Comparison of ENCODE assay signal across 1 cellular context in the genomic region with DNA sequence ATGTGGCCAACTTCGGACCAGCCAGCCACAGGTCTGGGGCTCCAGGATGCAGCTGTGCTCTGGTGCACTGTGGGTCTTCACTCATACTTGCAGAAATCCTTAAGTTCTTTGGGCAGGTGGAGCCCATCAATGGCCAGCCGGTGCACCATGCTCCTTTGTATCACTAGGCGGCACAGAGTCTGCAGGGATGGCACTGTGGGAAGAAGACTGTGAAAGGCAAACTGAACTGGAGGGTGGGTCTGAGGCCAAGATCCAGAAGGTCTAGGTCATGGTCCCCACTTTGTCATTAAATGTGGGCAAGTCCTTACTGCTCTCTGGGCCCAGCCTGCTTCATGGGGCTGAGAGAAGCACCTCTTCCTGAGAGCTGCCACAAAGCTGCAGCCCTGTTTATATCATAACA.
TF ChIP-seq lines count a peak whose summit lies in the region.

No MANE protein-coding gene starts in this region.

TF ChIP-seq in HepG2, 621 proteins besides CTCF, POLR2A, EP300 and RAD21 (continued from another document):
- TF ChIP-seq HOXA3 (CRISPR knock-in tag; IDR thresholded peaks at IDR 0.05) = 0 out of 2 replicates have a peak, but pooled peaks have one; percentile 12
- 0 out of 2 replicates have a peak, but pooled peaks have one; percentile 17 for TF ChIP-seq JUN (CRISPR knock-in tag; IDR thresholded peaks at IDR 0.05)
- no peak for TF ChIP-seq ZNF136 (CRISPR knock-in tag; IDR thresholded peaks at IDR 0.05; ENCODE audit: low read depth)
- TF ChIP-seq, protein P1, sequence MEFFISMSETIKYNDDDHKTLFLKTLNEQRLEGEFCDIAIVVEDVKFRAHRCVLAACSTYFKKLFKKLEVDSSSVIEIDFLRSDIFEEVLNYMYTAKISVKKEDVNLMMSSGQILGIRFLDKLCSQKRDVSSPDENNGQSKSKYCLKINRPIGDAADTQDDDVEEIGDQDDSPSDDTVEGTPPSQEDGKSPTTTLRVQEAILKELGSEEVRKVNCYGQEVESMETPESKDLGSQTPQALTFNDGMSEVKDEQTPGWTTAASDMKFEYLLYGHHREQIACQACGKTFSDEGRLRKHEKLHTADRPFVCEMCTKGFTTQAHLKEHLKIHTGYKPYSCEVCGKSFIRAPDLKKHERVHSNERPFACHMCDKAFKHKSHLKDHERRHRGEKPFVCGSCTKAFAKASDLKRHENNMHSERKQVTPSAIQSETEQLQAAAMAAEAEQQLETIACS (CRISPR knock-in tag; IDR thresholded peaks at IDR 0.05) = no peak
- peak; percentile 57 for TF ChIP-seq AGO2 (optimal IDR thresholded peaks at IDR 0.05; ENCODE audit: low read depth, low read length)
- no peak for TF ChIP-seq ZNF263 (CRISPR knock-in tag; IDR thresholded peaks at IDR 0.05)
- no peak for TF ChIP-seq KLF13 (CRISPR knock-in tag; IDR thresholded peaks at IDR 0.05)
- peak; percentile 73; the same call in 1 of the 2 replicates for TF ChIP-seq ZNF891 (CRISPR knock-in tag; IDR thresholded peaks at IDR 0.05)
- TF ChIP-seq POLR2G (IDR thresholded peaks at IDR 0.05; ENCODE audit: low read depth, low read length) = peak; percentile 30; the same call in 1 of the 2 replicates
- TF ChIP-seq, protein P2, sequence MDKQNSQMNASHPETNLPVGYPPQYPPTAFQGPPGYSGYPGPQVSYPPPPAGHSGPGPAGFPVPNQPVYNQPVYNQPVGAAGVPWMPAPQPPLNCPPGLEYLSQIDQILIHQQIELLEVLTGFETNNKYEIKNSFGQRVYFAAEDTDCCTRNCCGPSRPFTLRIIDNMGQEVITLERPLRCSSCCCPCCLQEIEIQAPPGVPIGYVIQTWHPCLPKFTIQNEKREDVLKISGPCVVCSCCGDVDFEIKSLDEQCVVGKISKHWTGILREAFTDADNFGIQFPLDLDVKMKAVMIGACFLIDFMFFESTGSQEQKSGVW (CRISPR knock-in tag; IDR thresholded peaks at IDR 0.05; ENCODE audit: borderline replicate concordance) = no peak
- no peak for TF ChIP-seq ZNF251 (CRISPR knock-in tag; IDR thresholded peaks at IDR 0.05)
- TF ChIP-seq ZNF430 (CRISPR knock-in tag; IDR thresholded peaks at IDR 0.05) = 0 out of 2 replicates have a peak, but pooled peaks have one; percentile 14
- no peak for TF ChIP-seq ZMYM4 (CRISPR knock-in tag; IDR thresholded peaks at IDR 0.05)
- TF ChIP-seq, protein P3, sequence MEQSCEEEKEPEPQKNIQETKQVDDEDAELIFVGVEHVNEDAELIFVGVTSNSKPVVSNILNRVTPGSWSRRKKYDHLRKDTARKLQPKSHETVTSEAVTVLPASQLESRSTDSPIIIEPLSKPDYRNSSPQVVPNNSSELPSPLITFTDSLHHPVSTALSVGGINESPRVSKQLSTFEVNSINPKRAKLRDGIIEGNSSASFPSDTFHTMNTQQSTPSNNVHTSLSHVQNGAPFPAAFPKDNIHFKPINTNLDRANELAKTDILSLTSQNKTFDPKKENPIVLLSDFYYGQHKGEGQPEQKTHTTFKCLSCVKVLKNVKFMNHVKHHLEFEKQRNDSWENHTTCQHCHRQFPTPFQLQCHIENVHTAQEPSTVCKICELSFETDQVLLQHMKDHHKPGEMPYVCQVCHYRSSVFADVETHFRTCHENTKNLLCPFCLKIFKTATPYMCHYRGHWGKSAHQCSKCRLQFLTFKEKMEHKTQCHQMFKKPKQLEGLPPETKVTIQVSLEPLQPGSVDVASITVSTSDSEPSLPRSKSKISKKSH (CRISPR knock-in tag; IDR thresholded peaks at IDR 0.05; ENCODE audit: borderline replicate concordance) = peak; percentile 57; the same call in 1 of the 2 replicates
- TF ChIP-seq SNRNP70 (IDR thresholded peaks at IDR 0.05; ENCODE audit: low read depth, low read length) = no peak
- TF ChIP-seq KDM2A (CRISPR knock-in tag; IDR thresholded peaks at IDR 0.05; ENCODE audit: borderline replicate concordance, low read depth) = no peak
- no peak for TF ChIP-seq MYC (CRISPR knock-in tag; IDR thresholded peaks at IDR 0.05; ENCODE audit: borderline replicate concordance)
- TF ChIP-seq HES4 (CRISPR knock-in tag; IDR thresholded peaks at IDR 0.05; ENCODE audit: borderline replicate concordance) = peak; percentile 38; the same call in 1 of the 2 replicates
